8 cellular contexts compared by ENCODE assay signal in the genomic region with DNA sequence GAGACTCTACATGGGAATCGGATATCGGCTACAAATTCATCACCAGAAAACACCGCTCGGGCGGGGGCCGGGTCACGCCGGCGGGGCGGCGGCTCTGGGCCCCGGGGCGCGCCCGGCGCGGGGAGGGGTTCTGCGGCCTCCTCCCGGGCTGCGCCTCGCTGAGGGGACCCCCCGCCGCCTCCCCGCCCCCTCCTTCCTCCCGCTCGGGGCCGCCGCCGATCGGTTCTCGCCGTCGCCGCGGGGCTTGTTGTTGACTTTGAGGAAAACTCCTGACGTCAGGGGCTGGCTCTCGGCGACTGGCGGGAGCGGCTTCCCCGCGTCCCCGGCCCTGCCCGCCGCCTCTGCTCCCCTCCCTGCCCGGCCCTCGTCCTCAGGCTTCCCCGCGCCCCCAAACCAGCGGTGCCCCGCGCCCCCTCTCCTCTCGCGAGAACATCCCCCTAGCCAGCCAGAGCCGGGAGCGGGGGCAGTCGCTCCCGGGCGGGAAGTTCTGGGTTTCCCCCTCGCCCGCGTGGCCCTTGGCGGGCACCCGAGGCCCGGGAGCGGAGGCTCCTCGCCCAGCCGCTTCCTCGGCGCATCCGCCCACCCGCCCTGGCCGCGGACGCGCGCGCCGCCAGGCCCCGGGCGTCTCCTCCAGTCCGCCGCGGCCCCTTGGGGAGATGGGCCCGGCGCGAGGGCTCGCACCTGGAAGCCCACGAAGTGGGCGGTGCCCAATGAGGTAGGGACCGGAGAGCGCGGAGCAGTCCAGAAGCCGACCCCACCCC. TPM values are rescaled to one million over a fixed set of nuclear protein-coding genes. Genes with fewer than 3 reads are reported as not detected.
DNase-seq lines count a peak whose midpoint lies in the region; ATAC-seq and TF ChIP-seq lines count a peak whose summit lies in the region.

No MANE protein-coding gene starts in this region.

- H3K4me3 ChIP-seq in neuron (ENCODE audit: low read length) (peak overlapping the region; percentile 98), stomach smooth muscle (ENCODE audit: low read length in 2 of 2) (peak overlapping the region; percentile 85 to 90)

- peak overlapping the region; percentile 86 to 92 for H3K9ac ChIP-seq in stomach smooth muscle (ENCODE audit: low read length in 2 of 2)

- H3K36me3 ChIP-seq in neuron (ENCODE audit: insufficient read depth, low read length) (no peaks in the 10 kb centered on the region), stomach smooth muscle (ENCODE audit: control insufficient read depth in 2 of 2, insufficient read depth in 2 of 2, low read length in 2 of 2) (no peaks in the 10 kb centered on the region)

- peaks cover 71% of the 10 kb centered on the region for H3K27me3 ChIP-seq in foreskin keratinocyte
- H3K27me3 ChIP-seq in neuron (ENCODE audit: insufficient read depth, low read length), result no peaks in the 10 kb centered on the region
- no peaks in the 10 kb centered on the region for H3K27me3 ChIP-seq in stomach smooth muscle (ENCODE audit: control insufficient read depth in 1 of 2, insufficient read depth in 2 of 2, low read length in 2 of 2)

- no peak for TF ChIP-seq CTCF in foreskin keratinocyte (conservative IDR thresholded peaks at IDR 0.05)

- ATAC-seq in GM21526 (IDR thresholded peaks at IDR 0.05; ENCODE audit: low FRiP score, unreplicated experiment) (peak; percentile 46), foreskin keratinocyte (peak; percentile 68)

- H3K27ac ChIP-seq in foreskin keratinocyte, result peak overlapping the region; percentile 96
- peak overlapping the region; percentile 89 for H3K27ac ChIP-seq in stomach smooth muscle (ENCODE audit: low read length)

- peak; percentile 89 for DNase-seq in DMS153 treated with DMSO at 0.1 percent for 48 hours (lab: John Stamatoyannopoulos, UW; ENCODE audit: unreplicated experiment)
- DNase-seq in HuH-7.5 (ENCODE audit: low spot score), result peak; percentile 42
- DNase-seq in RPMI7951 (ENCODE audit: low read depth), result peak; percentile 86
- DNase-seq in activated gamma-delta T cell treated with anti-CD3 and anti-CD28 coated beads, Interleukin-2, amount 50 U/mL, for 16 hours (ENCODE audit: low read depth), result peak; percentile 80
- peak in 1 of 2 donors; percentile 56 for DNase-seq in foreskin keratinocyte

- H3K9me3 ChIP-seq in neuron (ENCODE audit: low read length) (no peaks in the 10 kb centered on the region), stomach smooth muscle (ENCODE audit: control insufficient read depth in 2 of 2, low read length in 2 of 2) (no peaks in the 10 kb centered on the region)

- H3K4me1 ChIP-seq in foreskin keratinocyte, result peaks cover 3% of the 10 kb centered on the region
- peaks cover 34% of the 10 kb centered on the region for H3K4me1 ChIP-seq in neuron (ENCODE audit: insufficient read depth, low read length)
- peaks cover 2% of the 10 kb centered on the region for H3K4me1 ChIP-seq in stomach smooth muscle (ENCODE audit: control insufficient read depth, insufficient read depth, low read length)

- peak overlapping the region; percentile 90 for H2AFZ ChIP-seq in neuron (ENCODE audit: low read depth, low read length)

RNA-seq across cellular contexts. Expression of a gene that starts 0.5 kb away (rescaled TPM):
- 20.6 and 26.7 TPM in 2 replicates for total RNA-seq in RPMI7951 (2014; rRNA removed; shearing (Covaris generic))
- total RNA-seq in foreskin keratinocyte, result 5.7 and 8.3 TPM in 2 replicates
- 2.1 and 2.7 TPM in 2 replicates for polyA plus RNA-seq in foreskin keratinocyte
